Comparison of ENCODE assay signal across 20 cellular contexts in the genomic region with DNA sequence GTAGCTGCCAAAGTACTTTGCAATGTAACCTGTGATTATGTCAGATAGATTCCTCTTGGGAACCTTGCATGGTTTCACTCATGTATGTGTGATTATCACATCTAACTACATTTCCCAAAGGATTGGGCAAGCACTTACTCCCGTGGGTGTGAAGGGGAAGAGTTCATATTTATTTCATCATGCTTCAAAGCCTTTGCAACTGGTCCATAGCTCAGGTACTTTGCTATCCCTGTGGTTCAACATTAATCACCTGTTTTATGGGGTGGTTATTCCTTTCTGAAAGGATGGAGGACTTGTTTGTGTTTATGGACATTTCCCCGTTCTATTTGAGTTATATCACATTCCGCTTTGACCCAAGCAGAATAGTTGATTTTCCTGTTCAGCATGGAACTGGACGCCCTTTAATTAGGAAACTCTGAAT. TPM values are rescaled to one million over a fixed set of nuclear protein-coding genes. Genes with fewer than 3 reads are reported as not detected.
DNase-seq lines count a peak whose midpoint lies in the region; TF ChIP-seq lines count a peak whose summit lies in the region.
"Had no signal": no experiment of that assay in that cellular context is flagged by ENCODE, and none has a peak within 500 bp of the region (broad histone marks: within the 10 kb centered on the region; RNA-seq: fewer than 3 reads in every experiment).

No MANE protein-coding gene starts in this region.

- H3K4me3 Mint-ChIP-seq in type B pancreatic cell = peak overlapping the region; percentile 49
- H3K4me3 Mint-ChIP-seq: activated naive CD8-positive, alpha-beta T cell treated with anti-CD3 and anti-CD28 coated beads, Interleukin-2, amount 50 U/mL, for 24 hours had no signal

- H3K27me3 Mint-ChIP-seq in type B pancreatic cell = no peaks in the 10 kb centered on the region

- intact Hi-C loops in PC-9 (cut with micrococcal nuclease; ENCODE audit: unreplicated experiment) = no loop called here

- H3F3A ChIP-seq in PC-9 (ENCODE audit: insufficient read depth, low read depth) = peaks cover 62% of the 10 kb centered on the region

- no peaks in the 10 kb centered on the region for H4K20me1 ChIP-seq in PC-9 (ENCODE audit: insufficient read depth)

- peaks cover 3% of the 10 kb centered on the region for H3K36me3 Mint-ChIP-seq in type B pancreatic cell

- peaks cover 3% of the 10 kb centered on the region; the same call in 1 of the 2 replicates for H3K36me3 ChIP-seq in PC-9 (ENCODE audit: low read depth)
- H3K36me3 ChIP-seq in HAP-1 (replicated peaks) = no peaks in the 10 kb centered on the region

- H3K4me3 ChIP-seq in PC-9 = no peak overlapping the region
- H3K4me3 ChIP-seq in HAP-1 = no peak overlapping the region
- H3K4me3 ChIP-seq: tibial nerve had no signal

- H3K4me1 ChIP-seq in PC-9 (replicated peaks; ENCODE audit: insufficient read depth) (peaks cover 76% of the 10 kb centered on the region), HAP-1 (no peaks in the 10 kb centered on the region)

- TF ChIP-seq CTCF in PC-9 (conservative IDR thresholded peaks at IDR 0.05) = no peak
- no peak for TF ChIP-seq CTCF in type B pancreatic cell (conservative IDR thresholded peaks at IDR 0.05)

- peak overlapping the region; percentile 59 for H3K4me2 ChIP-seq in PC-9

- BruUV-seq in PC-9 (replicated peaks; lab: Mats Ljungman, UMichigan) = no TSS peak

- peaks cover 40% of the 10 kb centered on the region for H3K4me1 Mint-ChIP-seq in type B pancreatic cell (ENCODE audit: unreplicated experiment)

- in situ Hi-C loops in HAP-1 (cut with MboI; ENCODE audit: low sequenced_read_pairs) = no loop called here

- H3K27ac ChIP-seq in PC-9 = peak overlapping the region; percentile 99
- H3K27ac ChIP-seq in caudate nucleus (ENCODE audit: low read depth, low read length) = no peak overlapping the region
- H3K27ac ChIP-seq: tibial nerve had no signal

- POLR2A ChIA-PET in PC-9 (lab: Charles Lee; ENCODE audit: unreplicated experiment) = no interaction called here

- H3K27me3 ChIP-seq in PC-9 (ENCODE audit: insufficient read depth, low read depth) (no peaks in the 10 kb centered on the region), HAP-1 (ENCODE audit: low read depth) (no peaks in the 10 kb centered on the region)
- H3K27me3 ChIP-seq: tibial nerve had no signal

- H3K9me3 Mint-ChIP-seq in type B pancreatic cell = no peaks in the 10 kb centered on the region
- H3K9me3 Mint-ChIP-seq: activated naive CD8-positive, alpha-beta T cell treated with anti-CD3 and anti-CD28 coated beads, Interleukin-2, amount 50 U/mL, for 24 hours had no signal

- no peaks in the 10 kb centered on the region for H3K79me2 ChIP-seq in PC-9 (ENCODE audit: low read depth)

- no peak overlapping the region for H2AFZ ChIP-seq in PC-9

- CTCF ChIA-PET in PC-9 (lab: Charles Lee) = interaction anchor here (0.6 kb wide), 1 partner anchor 146 kb away, joined by 5 read pairs; no protein-coding TSS in a partner anchor

- no peaks in the 10 kb centered on the region for H3K9me2 ChIP-seq in PC-9 (ENCODE audit: insufficient read depth)

- H3K27ac Mint-ChIP-seq in type B pancreatic cell = peak overlapping the region; percentile 72
- H3K27ac Mint-ChIP-seq: activated naive CD8-positive, alpha-beta T cell treated with anti-CD3 and anti-CD28 coated beads, Interleukin-2, amount 50 U/mL, for 24 hours had no signal

- DNase-seq in SIG-M5 treated with dmso at 0.1 percent for 504 hours (lab: John Stamatoyannopoulos, UW; ENCODE audit: unreplicated experiment) (peak; percentile 46), SIG-M5 (lab: John Stamatoyannopoulos, UW) (no peak), PC-9 (peak in 1 of 2 experiments; percentile 96), fibroblast of peridontal ligament (ENCODE audit: extremely low read depth) (peak; percentile 12), type B pancreatic cell (ENCODE audit: extremely low spot score, unreplicated experiment) (no peak), DMS 273 (lab: John Stamatoyannopoulos, UW; ENCODE audit: unreplicated experiment) (no peak), HAP-1 (ENCODE audit: low spot score in 2 of 2) (no peak), caudate nucleus (lab: John Stamatoyannopoulos, UW) (no peak)
- DNase-seq: activated CD4-positive, alpha-beta T cell treated with anti-CD3 and anti-CD28 coated beads, Interleukin-2, amount 50 U/mL, for 4 hours; activated naive CD8-positive, alpha-beta T cell treated with anti-CD3 and anti-CD28 coated beads, Interleukin-2, amount 50 U/mL, for 24 hours; activated T-cell treated with anti-CD3 and anti-CD28 coated beads, Interleukin-2, amount 50 U/mL, for 48 hours; cerebellar nuclear complex; COR-L47; KBM-7; NCI-H146; NCI-H510A; occipital lobe had no signal

- H3K9me3 ChIP-seq in PC-9 (ENCODE audit: insufficient read depth, low read depth) (0 out of 2 replicates have a peak, but pooled peaks cover under 1% of the 10 kb centered on the region), HAP-1 (no peaks in the 10 kb centered on the region)
- H3K9me3 ChIP-seq: tibial nerve had no signal

RNA-seq across cellular contexts. Expression of gene ERMP1, which starts 13.6 kb away (rescaled TPM):
- 51.0 and 64.6 TPM in 2 replicates for total RNA-seq in PC-9 (2021)
- 57.7 and 70.2 TPM in 2 replicates for total RNA-seq in type B pancreatic cell (ENCODE audit: low replicate concordance)

RNA-seq across cellular contexts. Expression of gene MLANA, which starts 44.2 kb away (rescaled TPM):
- not detected in 2 replicates for total RNA-seq in PC-9 (2021)
- 12.1 TPM in 1 of 2 replicates, not detected in the other for total RNA-seq in type B pancreatic cell (ENCODE audit: low replicate concordance)
- total RNA-seq: glomerular endothelial cell, occipital lobe, skeletal muscle tissue, tibial nerve had no signal

Comparison
In these comparisons a context has a peak if more than half of its experiments do, and no peak if none do; other contexts are left out.
1. DNase-seq: peak in SIG-M5 treated with dmso at 0.1 percent for 504 hours (single experiment) and fibroblast of peridontal ligament (single experiment); none in SIG-M5 (single experiment), type B pancreatic cell (single experiment), DMS 273 (single experiment), HAP-1 (0 of 2) and caudate nucleus (0 of 61).